16 cellular contexts compared by ENCODE assay signal in genomic region chr10:84258034-84258695, GRCh38. TPM values are rescaled to one million over a fixed set of nuclear protein-coding genes. Genes with fewer than 3 reads are reported as not detected.
DNase-seq lines count a peak whose midpoint lies in the region; ATAC-seq lines count a peak whose summit lies in the region.
"Had no signal": no experiment of that assay in that cellular context is flagged by ENCODE, and none has a peak within 500 bp of the region (broad histone marks: within the 10 kb centered on the region; RNA-seq: fewer than 3 reads in every experiment).

No MANE protein-coding gene starts in this region.

- intact Hi-C loops in Right ventricle myocardium inferior (cut with DNase I): no loop called here
- intact Hi-C loops in left ventricle myocardium superior (cut with micrococcal nuclease): no loop called here

- ATAC-seq in Right ventricle myocardium inferior (peak; percentile 9), left ventricle myocardium superior (no peak)

- DNase-seq in NCI-H82 (lab: John Stamatoyannopoulos, UW) (peak; percentile 55), NCI-H82 treated with DMSO at 0.1 percent for 48 hours (lab: John Stamatoyannopoulos, UW; ENCODE audit: unreplicated experiment) (no peak), Right ventricle myocardium inferior (ENCODE audit: missing footprints) (no peak), left ventricle myocardium superior (no peak), islet precursor cell (peak; percentile 73), NCI-H1048 (lab: John Stamatoyannopoulos, UW) (no peak), DMS79 (lab: John Stamatoyannopoulos, UW) (no peak)
- DNase-seq in stimulated activated CD8-positive, alpha-beta memory T cell treated with anti-CD3 and anti-CD28 coated beads, Interleukin-4, amount 100 ng/mL, for 48 hours: no peak
- DNase-seq: AML-193; CD4-positive, CD25-positive, alpha-beta regulatory T cell; DMS53; HCEC 1CT; HFFc6 had no signal

RNA-seq across cellular contexts. Expression of gene RGR, which starts 13.3 kb away (rescaled TPM):
- total RNA-seq in Right ventricle myocardium inferior: 1.9 TPM
- 0.79 TPM for total RNA-seq in left ventricle myocardium superior
- total RNA-seq: A673; CD4-positive, CD25-positive, alpha-beta regulatory T cell; Daoy; H4; HFFc6 had no signal

RNA-seq across cellular contexts. Expression of gene LRIT1, which starts 16.8 kb away (rescaled TPM):
- total RNA-seq in Right ventricle myocardium inferior (not detected), left ventricle myocardium superior (not detected)
- total RNA-seq: A673; CD4-positive, CD25-positive, alpha-beta regulatory T cell; Daoy; H4; HFFc6 had no signal

RNA-seq across cellular contexts. Expression of gene LRIT2, which starts 32.8 kb away (rescaled TPM):
- total RNA-seq in Right ventricle myocardium inferior (not detected), left ventricle myocardium superior (not detected)
- total RNA-seq: A673; CD4-positive, CD25-positive, alpha-beta regulatory T cell; Daoy; H4; HFFc6 had no signal

Comparison
In these comparisons a context has a peak if more than half of its experiments do, and no peak if none do; other contexts are left out.
1. DNase-seq: peak in NCI-H82 (single experiment) and islet precursor cell (single experiment); none in NCI-H82 treated with DMSO at 0.1 percent for 48 hours (single experiment), Right ventricle myocardium inferior (single experiment), left ventricle myocardium superior (single experiment), NCI-H1048 (single experiment), stimulated activated CD8-positive, alpha-beta memory T cell treated with anti-CD3 and anti-CD28 coated beads, Interleukin-4, amount 100 ng/mL, for 48 hours (single experiment) and DMS79 (single experiment).